ENCODE assay signal across 8 cellular contexts in genomic region chr18:58223717-58224424, GRCh38.
DNase-seq lines count a peak whose midpoint lies in the region; ATAC-seq and TF ChIP-seq lines count a peak whose summit lies in the region.

No MANE protein-coding gene starts in this region.

- H3K27ac ChIP-seq in BLaER1: no peak overlapping the region; the same call in 1 of the 2 replicates
- H3K27ac ChIP-seq in cingulate gyrus (ENCODE audit: low read depth, low read length): peak overlapping the region; percentile 16
- peak overlapping the region; percentile 82 for H3K27ac ChIP-seq in mesodermal cell (ENCODE audit: low read depth, low read length, severe bottlenecking)
- H3K27ac ChIP-seq in A673 (ENCODE audit: low read depth, low read length, poor library complexity, severe bottlenecking): no peak overlapping the region

- no TSS peak for BruUV-seq in A673 (replicated peaks; lab: Mats Ljungman, UMichigan)

- H3K4me1 ChIP-seq in BLaER1 (peaks cover 41% of the 10 kb centered on the region), mesodermal cell (ENCODE audit: control insufficient read depth, insufficient read depth, low read length, poor library complexity, severe bottlenecking) (peaks cover 42% of the 10 kb centered on the region), A673 (ENCODE audit: insufficient read depth, low read length, poor library complexity, severe bottlenecking) (no peaks in the 10 kb centered on the region)

- no peaks in the 10 kb centered on the region for H3K27me3 ChIP-seq in BLaER1
- H3K27me3 ChIP-seq in A673 (replicated peaks; ENCODE audit: insufficient read depth, low read depth, low read length, poor library complexity): no peaks in the 10 kb centered on the region

- no peak overlapping the region for H3K27ac Mint-ChIP-seq in activated CD8-positive, alpha-beta memory T cell treated with anti-CD3 and anti-CD28 coated beads, Interleukin-2, amount 10 ng/mL, durations not matched to agents 7 days and 5 days

- H3K4me3 Mint-ChIP-seq in activated CD8-positive, alpha-beta memory T cell treated with anti-CD3 and anti-CD28 coated beads, Interleukin-2, amount 10 ng/mL, durations not matched to agents 7 days and 5 days: no peak overlapping the region

- peak overlapping the region; percentile 55 for H3K4me2 ChIP-seq in BLaER1

- H3K36me3 ChIP-seq in BLaER1: no peaks in the 10 kb centered on the region
- H3K36me3 ChIP-seq in mesodermal cell (ENCODE audit: control insufficient read depth, insufficient read depth, low read length): no peaks in the 10 kb centered on the region
- no peaks in the 10 kb centered on the region for H3K36me3 ChIP-seq in A673 (ENCODE audit: insufficient read depth, low read length, poor library complexity, severe bottlenecking)

- TF ChIP-seq CTCF in GM10266 (IDR thresholded peaks at IDR 0.05; ENCODE audit: control insufficient read depth, insufficient read depth, low read depth, missing control alignments) (no peak), A673 (conservative IDR thresholded peaks at IDR 0.05; ENCODE audit: low read depth, low read length) (no peak)

- CTCF ChIA-PET in activated CD8-positive, alpha-beta memory T cell treated with anti-CD3 and anti-CD28 coated beads, Interleukin-2, amount 10 ng/mL, durations not matched to agents 7 days and 5 days (lab: Charles Lee): no interaction called here
- CTCF ChIA-PET in A673 (lab: Charles Lee): no interaction called here

- intact Hi-C loops in A673 (cut with micrococcal nuclease; ENCODE audit: unreplicated experiment): no loop called here

- no peak for ATAC-seq in GM18873 (IDR thresholded peaks at IDR 0.05; ENCODE audit: low FRiP score, unreplicated experiment)
- no peak for ATAC-seq in activated CD8-positive, alpha-beta memory T cell treated with anti-CD3 and anti-CD28 coated beads, Interleukin-2, amount 10 ng/mL, durations not matched to agents 7 days and 5 days

- DNase-seq in NCI-H2029 treated with DMSO at 0.1 percent for 48 hours (lab: John Stamatoyannopoulos, UW) (peak; percentile 60), GM10266 (ENCODE audit: extremely low spot score) (no peak), A673 (ENCODE audit: low spot score) (no peak)
- no peak for DNase-seq in activated CD8-positive, alpha-beta memory T cell treated with anti-CD3 and anti-CD28 coated beads, Interleukin-2, amount 10 ng/mL, durations not matched to agents 7 days and 5 days

- POLR2A ChIA-PET in A673 (lab: Charles Lee; ENCODE audit: low non-redundant PET): no interaction called here

- no peaks in the 10 kb centered on the region for H4K20me1 ChIP-seq in BLaER1

- WGBS in mesodermal cell (ENCODE audit: insufficient coverage in 2 of 2), 2 experiments: 88 to 89% methylated on average over 11 to 14 of the region's 15 CpGs

- no peaks in the 10 kb centered on the region for H3K4me1 Mint-ChIP-seq in activated CD8-positive, alpha-beta memory T cell treated with anti-CD3 and anti-CD28 coated beads, Interleukin-2, amount 10 ng/mL, durations not matched to agents 7 days and 5 days

- H3K9me3 Mint-ChIP-seq in activated CD8-positive, alpha-beta memory T cell treated with anti-CD3 and anti-CD28 coated beads, Interleukin-2, amount 10 ng/mL, durations not matched to agents 7 days and 5 days (ENCODE audit: low read depth): no peaks in the 10 kb centered on the region

- no peaks in the 10 kb centered on the region for H3K36me3 Mint-ChIP-seq in activated CD8-positive, alpha-beta memory T cell treated with anti-CD3 and anti-CD28 coated beads, Interleukin-2, amount 10 ng/mL, durations not matched to agents 7 days and 5 days

- H3K4me3 ChIP-seq in BLaER1 (no peak overlapping the region), mesodermal cell (ENCODE audit: extremely low read depth, insufficient read depth, low read length, poor library complexity, severe bottlenecking) (no peak overlapping the region), A673 (ENCODE audit: low read depth, low read length, poor library complexity, severe bottlenecking) (no peak overlapping the region)

- no peak overlapping the region for H3K9ac ChIP-seq in BLaER1

- peaks cover 9% of the 10 kb centered on the region for H3K27me3 Mint-ChIP-seq in activated CD8-positive, alpha-beta memory T cell treated with anti-CD3 and anti-CD28 coated beads, Interleukin-2, amount 10 ng/mL, durations not matched to agents 7 days and 5 days

- H3K9me3 ChIP-seq in BLaER1 (no peaks in the 10 kb centered on the region), mesodermal cell (ENCODE audit: control insufficient read depth, low read length) (no peaks in the 10 kb centered on the region), A673 (ENCODE audit: low read depth, low read length, poor library complexity, severe bottlenecking) (no peaks in the 10 kb centered on the region)

Comparison
In these comparisons a context has a peak if more than half of its experiments do, and no peak if none do; other contexts are left out.
1. H3K27ac ChIP-seq: peak in cingulate gyrus (single experiment) and mesodermal cell (single experiment); none in BLaER1 (single experiment) and A673 (single experiment).